Comparison of ENCODE assay signal across 22 cellular contexts in genomic region chr11:26470992-26471391, GRCh38.
"Had no signal": no experiment of that assay in that cellular context is flagged by ENCODE, and none has a peak within 500 bp of the region (broad histone marks: within the 10 kb centered on the region; RNA-seq: fewer than 3 reads in every experiment).

No MANE protein-coding gene starts in this region.

- H3K27me3 ChIP-seq: heart right ventricle, testis, uterus had no signal

- H3K9me3 ChIP-seq: heart right ventricle, left ventricle myocardium inferior, mucosa of descending colon, testis, uterus had no signal

- H3K36me3 ChIP-seq: heart right ventricle, left ventricle myocardium inferior, uterus had no signal

- H3K4me1 ChIP-seq: heart right ventricle, left ventricle myocardium inferior, testis, uterus had no signal

- H3K4me3 ChIP-seq: heart right ventricle, left ventricle myocardium inferior, mucosa of descending colon, testis, uterus had no signal

- H3K27ac ChIP-seq: heart right ventricle, left ventricle myocardium inferior, testis, uterus had no signal

- DNase-seq: activated CD4-positive, alpha-beta memory T cell treated with anti-CD3 and anti-CD28 coated beads, Interleukin-2, amount 10 ng/mL, durations not matched to agents 7 days and 5 days; activated CD4-positive, alpha-beta T cell treated with anti-CD3 and anti-CD28 coated beads for 1 hour; activated CD4-positive, alpha-beta T cell treated with anti-CD3 and anti-CD28 coated beads, Interleukin-2, amount 10 ng/mL, durations not matched to agents 7 days and 5 days; activated CD8-positive, alpha-beta memory T cell treated with anti-CD3 and anti-CD28 coated beads, Interleukin-2, amount 50 U/mL, for 48 hours; activated gamma-delta T cell treated with Interleukin-2 at 50 U/mL for 16 hours; activated naive CD4-positive, alpha-beta T cell treated with anti-CD3 and anti-CD28 coated beads, Interleukin-2, amount 50 U/mL, for 16 hours; activated T-cell treated with anti-CD3 and anti-CD28 coated beads, Interleukin-2, amount 50 U/mL, for 24 hours; amniotic stem cell; central memory CD4-positive, alpha-beta T cell; endodermal cell; foreskin melanocyte; heart right ventricle; kidney glomerular epithelial cell; left ventricle myocardium inferior; mucosa of descending colon; right cardiac atrium; stimulated activated CD4-positive, alpha-beta T cell treated with anti-CD3 and anti-CD28 coated beads, Interleukin-2, amount 100 ng/mL, for 48 hours; stimulated activated naive CD4-positive, alpha-beta T cell treated with Interleukin-2 at 50 U/mL for 16 hours; T-helper 17 cell; T1000; testis; uterus had no signal
